In the genomic region with DNA sequence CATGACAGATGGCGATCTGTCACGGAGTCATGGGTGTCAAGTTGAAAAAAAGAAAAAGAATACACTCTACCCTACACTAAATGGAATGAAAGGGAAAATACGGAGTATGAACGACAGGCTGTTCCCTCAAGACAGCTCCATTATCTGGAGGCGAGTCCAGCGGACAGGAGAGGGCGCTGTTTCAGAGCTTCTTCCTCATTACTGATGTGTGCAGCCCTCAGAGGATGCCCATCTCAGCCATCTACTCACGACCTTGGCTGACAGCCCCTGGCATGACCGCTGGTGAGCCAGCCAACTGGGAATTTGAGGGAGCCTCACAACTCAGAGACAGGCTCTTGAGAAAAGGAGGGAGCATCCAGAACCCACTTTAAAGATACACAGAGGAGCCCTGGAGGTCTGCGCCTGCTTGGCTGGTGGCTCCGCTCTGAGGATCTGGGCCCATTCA, we compare ENCODE assay signal across 8 cellular contexts. TPM values are rescaled to one million over a fixed set of nuclear protein-coding genes. Genes with fewer than 3 reads are reported as not detected.
DNase-seq lines count a peak whose midpoint lies in the region; ATAC-seq and TF ChIP-seq lines count a peak whose summit lies in the region.

No MANE protein-coding gene starts in this region.

- no peaks in the 10 kb centered on the region for H3K9me3 ChIP-seq in PC-9 (ENCODE audit: insufficient read depth, low read depth)

- POLR2A ChIA-PET in PC-9 (lab: Charles Lee; ENCODE audit: unreplicated experiment), result no interaction called here

- H3K36me3 ChIP-seq in PC-9 (ENCODE audit: low read depth), result no peaks in the 10 kb centered on the region

- H4K20me1 ChIP-seq in PC-9 (ENCODE audit: insufficient read depth), result no peaks in the 10 kb centered on the region

- peaks cover 0 to 2% of the 10 kb centered on the region in 2 donors for H3K36me3 Mint-ChIP-seq in activated T-cell treated with anti-CD3 and anti-CD28 coated beads, Interleukin-2, amount 50 U/mL, for 72 hours (ENCODE audit: insufficient read depth in 2 of 2)

- H3K27ac Mint-ChIP-seq in activated T-cell treated with anti-CD3 and anti-CD28 coated beads, Interleukin-2, amount 50 U/mL, for 72 hours, result peak overlapping the region; percentile 99

- no peaks in the 10 kb centered on the region for H3K9me3 Mint-ChIP-seq in activated T-cell treated with anti-CD3 and anti-CD28 coated beads, Interleukin-2, amount 50 U/mL, for 72 hours

- peaks cover 32% of the 10 kb centered on the region for H3F3A ChIP-seq in PC-9 (ENCODE audit: insufficient read depth, low read depth)

- TF ChIP-seq CTCF in PC-9 (conservative IDR thresholded peaks at IDR 0.05) (peak; percentile 71), fibroblast of the aortic adventitia (IDR thresholded peaks at IDR 0.05; ENCODE audit: insufficient read depth, low read length) (peak; percentile 83)

- BruUV-seq in PC-9 (replicated peaks; lab: Mats Ljungman, UMichigan), result no TSS peak

- CTCF ChIA-PET in PC-9 (lab: Charles Lee), result interaction anchor here (0.6 to 1.5 kb wide), 8 partner anchors 18 to 147 kb away, joined by 3 to 25 read pairs (median 3); no protein-coding TSS in a partner anchor

- H3K27me3 Mint-ChIP-seq in activated T-cell treated with anti-CD3 and anti-CD28 coated beads, Interleukin-2, amount 50 U/mL, for 72 hours (ENCODE audit: low read depth), result no peaks in the 10 kb centered on the region

- peaks cover 70% of the 10 kb centered on the region for H3K4me1 ChIP-seq in PC-9 (replicated peaks; ENCODE audit: insufficient read depth)

- intact Hi-C loops in PC-9 (cut with micrococcal nuclease; ENCODE audit: unreplicated experiment), result loop anchor here (1.0 kb wide), 3 partner anchors 102 to 193 kb away; a partner anchor contains a TSS

- DNase-seq in ELR (ENCODE audit: low read depth) (peak; percentile 92), PC-9 (peak; percentile 61 to 62), fibroblast of the aortic adventitia (ENCODE audit: low read depth) (peak; percentile 85), non-pigmented ciliary epithelial cell (ENCODE audit: low read depth) (peak; percentile 63), stromal cell of bone marrow (ENCODE audit: low read depth) (peak; percentile 85)
- peak; percentile 86 to 89 for DNase-seq in activated T-cell treated with anti-CD3 and anti-CD28 coated beads, Interleukin-2, amount 50 U/mL, for 72 hours

- H3K4me2 ChIP-seq in PC-9, result peak overlapping the region; percentile 63

- H3K4me3 Mint-ChIP-seq in activated T-cell treated with anti-CD3 and anti-CD28 coated beads, Interleukin-2, amount 50 U/mL, for 72 hours, result peak overlapping the region; percentile 92 to 94

- H2AFZ ChIP-seq in PC-9, result no peak overlapping the region

- no peaks in the 10 kb centered on the region for H3K9me2 ChIP-seq in PC-9 (ENCODE audit: insufficient read depth)

- H3K4me3 ChIP-seq in PC-9 (no peak overlapping the region; the same call in 1 of the 2 replicates), fibroblast of the aortic adventitia (ENCODE audit: low read depth, low read length) (no peak overlapping the region)

- no peaks in the 10 kb centered on the region for H3K27me3 ChIP-seq in PC-9 (ENCODE audit: insufficient read depth, low read depth)

- no peaks in the 10 kb centered on the region for H3K79me2 ChIP-seq in PC-9 (ENCODE audit: low read depth)

- peak overlapping the region; percentile 95 for H3K27ac ChIP-seq in PC-9

- H3K4me1 Mint-ChIP-seq in activated T-cell treated with anti-CD3 and anti-CD28 coated beads, Interleukin-2, amount 50 U/mL, for 72 hours (ENCODE audit: low read depth), result peaks cover 90% of the 10 kb centered on the region

- ATAC-seq in HG03108 (IDR thresholded peaks at IDR 0.05; ENCODE audit: unreplicated experiment) (peak; percentile 15), HG02840 (IDR thresholded peaks at IDR 0.05; ENCODE audit: low FRiP score, unreplicated experiment) (no peak)
- ATAC-seq in activated T-cell treated with anti-CD3 and anti-CD28 coated beads, Interleukin-2, amount 50 U/mL, for 72 hours (replicated peaks in 1 of 2), result peak; percentile 30 to 38

RNA-seq across cellular contexts. Expression of a gene that starts 49.6 kb away (rescaled TPM):
- total RNA-seq in PC-9 (2021), result 23.1 and 26.9 TPM in 2 replicates
- 10 to 100 TPM; 49.2 to 54.6 TPM for total RNA-seq in activated T-cell treated with anti-CD3 and anti-CD28 coated beads, Interleukin-2, amount 50 U/mL, for 72 hours
- 8.9 and 27.5 TPM in 2 replicates for total RNA-seq in fibroblast of the aortic adventitia (ENCODE audit: low replicate concordance)
